Comparison of ENCODE assay signal across 16 cellular contexts in the genomic region with DNA sequence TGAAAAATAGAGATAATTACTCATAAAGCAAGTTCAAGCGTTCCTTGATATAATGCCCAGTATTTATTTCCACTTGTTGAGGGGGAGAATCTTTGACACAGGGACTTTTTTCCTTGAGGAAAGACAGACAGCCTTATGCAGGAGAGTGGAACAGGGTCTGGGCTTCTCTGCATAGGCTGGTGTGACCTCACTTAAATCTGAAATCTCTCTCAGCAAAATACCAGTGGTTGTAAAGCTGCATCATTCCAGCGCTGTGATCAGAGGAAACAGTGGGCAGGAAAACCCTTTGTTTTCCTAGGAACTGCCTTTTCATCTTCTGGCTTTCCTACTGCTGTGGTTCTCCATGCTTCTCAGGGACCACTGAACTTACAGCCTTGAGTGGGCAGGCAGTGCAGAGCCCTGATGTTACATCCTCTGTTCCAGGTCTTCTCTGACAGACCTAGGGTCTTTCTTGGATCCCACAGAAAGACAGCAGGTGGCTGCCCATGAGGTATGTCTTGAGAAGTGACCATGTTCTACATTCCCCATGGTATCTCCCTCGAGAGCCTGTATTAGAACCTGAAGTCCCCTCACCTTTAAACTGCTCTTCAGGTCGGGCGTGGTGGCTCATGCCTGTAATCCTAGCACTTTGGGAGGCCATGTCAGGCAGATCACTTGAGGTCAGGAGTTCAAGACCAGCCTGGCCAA. TPM values are rescaled to one million over a fixed set of nuclear protein-coding genes. Genes with fewer than 3 reads are reported as not detected.
DNase-seq lines count a peak whose midpoint lies in the region; ATAC-seq and TF ChIP-seq lines count a peak whose summit lies in the region.
"Had no signal": no experiment of that assay in that cellular context is flagged by ENCODE, and none has a peak within 500 bp of the region (broad histone marks: within the 10 kb centered on the region; RNA-seq: fewer than 3 reads in every experiment).

No MANE protein-coding gene starts in this region.

- H3K79me2 ChIP-seq in OCI-LY7 (ENCODE audit: insufficient read depth, low read depth, low read length), result no peaks in the 10 kb centered on the region

- H3K4me1 ChIP-seq in OCI-LY7 (ENCODE audit: insufficient read depth, low read length, poor library complexity, severe bottlenecking), result no peaks in the 10 kb centered on the region
- H3K4me1 ChIP-seq: HAP-1, SJCRH30 had no signal

- CTCF ChIA-PET in OCI-LY7 (lab: Charles Lee; ENCODE audit: unreplicated experiment), result no interaction called here

- H3K27ac ChIP-seq in OCI-LY7 (ENCODE audit: low read depth, low read length, poor library complexity, severe bottlenecking), result no peak overlapping the region
- H3K27ac ChIP-seq: SJCRH30 had no signal

- H4K20me1 ChIP-seq in OCI-LY7 (ENCODE audit: insufficient read depth, low read length), result no peaks in the 10 kb centered on the region

- intact Hi-C loops in OCI-LY7 (cut with micrococcal nuclease; ENCODE audit: unreplicated experiment), result no loop called here

- H3K36me3 ChIP-seq in OCI-LY7 (ENCODE audit: insufficient read depth, low read length), result no peaks in the 10 kb centered on the region
- H3K36me3 ChIP-seq: HAP-1, SJCRH30 had no signal

- no peaks in the 10 kb centered on the region for H3K9me2 ChIP-seq in OCI-LY7 (ENCODE audit: insufficient read depth, low read length)

- ATAC-seq in HG02981 (IDR thresholded peaks at IDR 0.05; ENCODE audit: unreplicated experiment), result no peak
- no peak for ATAC-seq in HG03378 (IDR thresholded peaks at IDR 0.05; ENCODE audit: unreplicated experiment)

- H3K4me3 ChIP-seq in choroid plexus epithelial cell (ENCODE audit: low read depth, low read length), result no peak overlapping the region
- H3K4me3 ChIP-seq in OCI-LY7 (ENCODE audit: low read depth, low read length, poor library complexity, severe bottlenecking), result no peak overlapping the region
- H3K4me3 ChIP-seq: HAP-1, SJCRH30 had no signal

- H3K4me2 ChIP-seq in OCI-LY7 (ENCODE audit: low read length), result no peak overlapping the region

- POLR2A ChIA-PET in OCI-LY7 (lab: Charles Lee), result no interaction called here

- TF ChIP-seq CTCF in choroid plexus epithelial cell (conservative IDR thresholded peaks at IDR 0.05; ENCODE audit: low read depth, low read length) (no peak), OCI-LY7 (conservative IDR thresholded peaks at IDR 0.05; ENCODE audit: low read length) (no peak)

- no peak overlapping the region for H2AFZ ChIP-seq in OCI-LY7 (ENCODE audit: low read length)

- H3K9me3 ChIP-seq in OCI-LY7 (ENCODE audit: low read length), result no peaks in the 10 kb centered on the region
- H3K9me3 ChIP-seq: HAP-1, SJCRH30 had no signal

- BruUV-seq in OCI-LY7 (replicated peaks; lab: Mats Ljungman, UMichigan), result no TSS peak

- DNase-seq in NCI-H69 (lab: John Stamatoyannopoulos, UW) (peak; percentile 12), choroid plexus epithelial cell (ENCODE audit: low read depth) (peak; percentile 20), iris pigment epithelial cell (ENCODE audit: low read depth) (peak; percentile 20), NCI-H146 treated with DMSO at 0.1 percent for 48 hours (lab: John Stamatoyannopoulos, UW; ENCODE audit: unreplicated experiment) (no peak), OCI-LY7 (ENCODE audit: low spot score) (no peak)
- DNase-seq: C1 segment of cervical spinal cord, DMS 273 treated with DMSO at 0.1 percent for 48 hours, EL, KBM-7, NCI-H1092, NCI-H1694 treated with DMSO at 0.1 percent for 48 hours, NCI-H510A, SJCRH30 had no signal

RNA-seq across cellular contexts. Expression of gene MAP4K4, which starts 17.6 kb away (rescaled TPM):
- 67.2 and 74.0 TPM in 2 replicates for total RNA-seq in OCI-LY7 (2014; rRNA removed; shearing (Covaris generic))
- 181 and 206 TPM in 2 replicates for total RNA-seq in OCI-LY7 (2022)

Comparison
In these comparisons a context has a peak if more than half of its experiments do, and no peak if none do; other contexts are left out.
1. DNase-seq: peak in NCI-H69 (single experiment), choroid plexus epithelial cell (single experiment) and iris pigment epithelial cell (single experiment); none in NCI-H146 treated with DMSO at 0.1 percent for 48 hours (single experiment) and OCI-LY7 (single experiment).